1 cellular context compared by ENCODE assay signal in genomic region chrX:13386636-13387035, GRCh38.
TF ChIP-seq lines count a peak whose summit lies in the region.

No MANE protein-coding gene starts in this region.

TF ChIP-seq in HCT116, 20 proteins besides CTCF, POLR2A, EP300 and RAD21:
- peak; percentile 24 for TF ChIP-seq TCF7L2 (IDR thresholded peaks at IDR 0.05; ENCODE audit: borderline replicate concordance, extremely low read depth, insufficient read depth, insufficient read length)
- TF ChIP-seq CBX3 (IDR thresholded peaks at IDR 0.05; ENCODE audit: low read depth) = no peak
